9 cellular contexts compared by ENCODE assay signal in genomic region chr15:77966540-77967290, GRCh38.
DNase-seq lines count a peak whose midpoint lies in the region; ATAC-seq and TF ChIP-seq lines count a peak whose summit lies in the region.
"Had no signal": no experiment of that assay in that cellular context is flagged by ENCODE, and none has a peak within 500 bp of the region (broad histone marks: within the 10 kb centered on the region; RNA-seq: fewer than 3 reads in every experiment).

No MANE protein-coding gene starts in this region.

- H3K27ac ChIP-seq in neural cell (ENCODE audit: low read length) (no peak overlapping the region), vagina (no peak overlapping the region)
- H3K27ac ChIP-seq: epithelial cell of prostate had no signal

- no peak for TF ChIP-seq POLR2A in vagina (IDR thresholded peaks at IDR 0.05)

- H3K4me2 ChIP-seq in neural cell (ENCODE audit: low read length), result no peak overlapping the region

- H3K4me1 ChIP-seq in vagina, result no peaks in the 10 kb centered on the region

- no peak overlapping the region for H3K9ac ChIP-seq in neural cell (ENCODE audit: low read length)

- intact Hi-C loops in vagina (cut with DNase I), result loop anchor here (2.0 kb wide), 1 partner anchor 142 kb away; no protein-coding TSS in a partner anchor

- H2AFZ ChIP-seq in neural cell (ENCODE audit: low read depth, low read length), result no peak overlapping the region

- H3K36me3 ChIP-seq in neural cell (ENCODE audit: insufficient read depth, low read length) (no peaks in the 10 kb centered on the region), vagina (no peaks in the 10 kb centered on the region)

- H3K4me3 ChIP-seq in neural cell (ENCODE audit: low read length) (no peak overlapping the region), vagina (no peak overlapping the region)

- no peaks in the 10 kb centered on the region for H3F3A ChIP-seq in neural cell (ENCODE audit: insufficient read depth, low read length, poor library complexity, severe bottlenecking)

- TF ChIP-seq RAD21 in neural cell (conservative IDR thresholded peaks at IDR 0.05), result peak; percentile 64

- TF ChIP-seq CTCF in neural cell (IDR thresholded peaks at IDR 0.05; ENCODE audit: poor library complexity, severe bottlenecking), result peak; percentile 66
- TF ChIP-seq CTCF in vagina (IDR thresholded peaks at IDR 0.05), result peak; percentile 61 to 85 (median 66)

- H3K79me2 ChIP-seq in neural cell (replicated peaks; ENCODE audit: insufficient read depth, low read length), result no peaks in the 10 kb centered on the region

- H3K27me3 ChIP-seq in neural cell (ENCODE audit: insufficient read depth, low read depth, low read length) (no peaks in the 10 kb centered on the region), vagina (no peaks in the 10 kb centered on the region)

- no peak for ATAC-seq in HG03439 (IDR thresholded peaks at IDR 0.05; ENCODE audit: unreplicated experiment)

- H3K9me3 ChIP-seq in neural cell (ENCODE audit: low read length) (no peaks in the 10 kb centered on the region), vagina (no peaks in the 10 kb centered on the region)

- DNase-seq in activated gamma-delta T cell treated with Interleukin-2 at 50 U/mL for 16 hours (peak; percentile 54), activated gamma-delta T cell (lab: John Stamatoyannopoulos, UW) (no peak), NCI-H2227 treated with DMSO at 0.1 percent for 48 hours (lab: John Stamatoyannopoulos, UW) (peak; percentile 4), activated T-cell treated with anti-CD3 and anti-CD28 coated beads for 4 hours (peak; percentile 36), fibroblast of gingiva (ENCODE audit: low read depth) (peak; percentile 40), vagina (ENCODE audit: extremely low spot score in 2 of 2) (no peak)

- H4K20me1 ChIP-seq in neural cell (ENCODE audit: insufficient read depth), result no peaks in the 10 kb centered on the region

- H3K9me2 ChIP-seq in neural cell (ENCODE audit: insufficient read depth, low read length), result no peaks in the 10 kb centered on the region

- TF ChIP-seq EP300 in neural cell (conservative IDR thresholded peaks at IDR 0.05; ENCODE audit: poor library complexity, severe bottlenecking), result no peak

TF ChIP-seq in neural cell, 6 proteins besides CTCF, POLR2A, EP300 and RAD21:
- TF ChIP-seq REST (IDR thresholded peaks at IDR 0.05; ENCODE audit: borderline replicate concordance) (no peak), SMC3 (conservative IDR thresholded peaks at IDR 0.05; ENCODE audit: poor library complexity) (peak; percentile 56), TAF1 (IDR thresholded peaks at IDR 0.05; ENCODE audit: low read depth) (no peak), EZH2 (IDR thresholded peaks at IDR 0.05; ENCODE audit: borderline replicate concordance, insufficient read depth, low read length, poor library complexity, severe bottlenecking) (no peak), MXI1 (conservative IDR thresholded peaks at IDR 0.05; ENCODE audit: poor library complexity, severe bottlenecking) (no peak), POLR2AphosphoS5 (IDR thresholded peaks at IDR 0.05) (no peak)

Comparison
In these comparisons a context has a peak if more than half of its experiments do, and no peak if none do; other contexts are left out.
1. DNase-seq: peak in activated gamma-delta T cell treated with Interleukin-2 at 50 U/mL for 16 hours (single experiment), NCI-H2227 treated with DMSO at 0.1 percent for 48 hours (single experiment), activated T-cell treated with anti-CD3 and anti-CD28 coated beads for 4 hours (single experiment) and fibroblast of gingiva (single experiment); none in activated gamma-delta T cell (single experiment) and vagina (0 of 2).